9 cellular contexts compared by ENCODE assay signal in the genomic region with DNA sequence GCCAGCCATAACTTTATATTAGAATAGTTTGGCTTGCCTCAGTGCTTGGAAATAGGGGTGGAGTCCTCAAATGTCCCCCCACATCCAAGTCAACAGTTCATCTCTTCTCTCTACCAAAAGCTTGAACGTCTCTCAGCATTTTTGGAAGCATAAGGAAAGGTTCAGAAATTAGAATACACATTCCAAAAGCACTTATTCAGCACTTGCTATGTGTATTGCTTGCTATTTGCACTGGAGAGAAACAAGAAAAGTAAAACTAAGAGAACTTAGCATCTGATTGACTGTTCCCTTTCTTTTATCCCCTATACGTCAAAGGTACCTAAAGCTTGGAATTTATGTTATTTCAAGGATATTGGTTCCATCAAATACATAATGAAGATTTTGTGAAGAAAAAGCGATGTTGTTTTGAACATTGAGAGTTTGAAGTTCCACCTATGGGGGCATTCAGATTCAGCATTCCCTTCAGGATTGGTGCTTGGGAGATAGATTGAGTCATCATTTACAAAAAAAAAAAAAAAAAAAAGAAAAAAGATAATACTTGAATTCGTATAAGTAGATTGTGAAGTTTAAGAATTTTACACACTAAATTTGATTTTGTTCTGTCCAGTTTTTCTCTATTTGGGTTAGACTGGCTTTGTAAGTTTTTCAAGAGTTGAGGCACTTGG. TPM values are rescaled to one million over a fixed set of nuclear protein-coding genes. Genes with fewer than 3 reads are reported as not detected.
DNase-seq lines count a peak whose midpoint lies in the region; ATAC-seq, FAIRE-seq and TF ChIP-seq lines count a peak whose summit lies in the region.
"Had no signal": no experiment of that assay in that cellular context is flagged by ENCODE, and none has a peak within 500 bp of the region (broad histone marks: within the 10 kb centered on the region; RNA-seq: fewer than 3 reads in every experiment).

No MANE protein-coding gene starts in this region.

- H3K27ac ChIP-seq in AG04450 (ENCODE audit: low read depth, low read length) (no peak overlapping the region), HUES48 (ENCODE audit: low read depth, low read length) (no peak overlapping the region), muscle layer of colon (ENCODE audit: low read depth, low read length) (peak overlapping the region; percentile 55)

- H3K4me3 ChIP-seq in AG04450 (ENCODE audit: low read depth, low read length), result peak overlapping the region; percentile 97
- H3K4me3 ChIP-seq in HUES48 (ENCODE audit: low read depth, low read length), result peak overlapping the region; percentile 97
- peak overlapping the region; percentile 79 for H3K4me3 ChIP-seq in bronchial epithelial cell (ENCODE audit: low read depth, low read length)
- H3K4me3 ChIP-seq in muscle layer of colon (ENCODE audit: low read depth in 1 of 2, low read length in 2 of 2), result peak overlapping the region; percentile 93 to 98

- TF ChIP-seq CTCF in AG04450 (IDR thresholded peaks at IDR 0.05; ENCODE audit: low read depth, low read length), result no peak
- no peak for TF ChIP-seq CTCF in bronchial epithelial cell (IDR thresholded peaks at IDR 0.05; ENCODE audit: insufficient read depth, low read length, severe bottlenecking)

- H3K9me3 ChIP-seq in AG04450 (ENCODE audit: control insufficient read depth, insufficient read depth, low read length) (no peaks in the 10 kb centered on the region), HUES48 (ENCODE audit: control insufficient read depth, insufficient read depth, low read length) (no peaks in the 10 kb centered on the region), muscle layer of colon (ENCODE audit: low read length) (no peaks in the 10 kb centered on the region)

- H3K36me3 ChIP-seq in HUES48 (ENCODE audit: control insufficient read depth, insufficient read depth, low read length), result peaks cover 39% of the 10 kb centered on the region
- peaks cover 13% of the 10 kb centered on the region for H3K36me3 ChIP-seq in bronchial epithelial cell (ENCODE audit: control insufficient read depth, insufficient read depth, low read length)
- peaks cover 22% of the 10 kb centered on the region for H3K36me3 ChIP-seq in muscle layer of colon (ENCODE audit: insufficient read depth, low read length)

- H3K9ac ChIP-seq in HUES48 (ENCODE audit: low read depth, low read length) (no peak overlapping the region), muscle layer of colon (ENCODE audit: low read length) (peak overlapping the region; percentile 84)

- no peak for ATAC-seq in HG03460 (IDR thresholded peaks at IDR 0.05; ENCODE audit: unreplicated experiment)

- H3K27me3 ChIP-seq in AG04450 (ENCODE audit: control insufficient read depth, insufficient read depth, low read length), result peaks cover 12% of the 10 kb centered on the region
- peaks cover 7% of the 10 kb centered on the region; the same call in 1 of the 2 replicates for H3K27me3 ChIP-seq in HUES48 (ENCODE audit: control insufficient read depth, insufficient read depth, low read length)
- peaks cover 3% of the 10 kb centered on the region for H3K27me3 ChIP-seq in bronchial epithelial cell (ENCODE audit: control insufficient read depth, insufficient read depth, low read length)
- H3K27me3 ChIP-seq in muscle layer of colon (ENCODE audit: control insufficient read depth in 1 of 2, insufficient read depth in 2 of 2, low read length in 2 of 2), result no peaks in the 10 kb centered on the region

- peaks cover 6% of the 10 kb centered on the region; the same call in 1 of the 2 replicates for H3K4me1 ChIP-seq in HUES48 (ENCODE audit: control insufficient read depth, insufficient read depth, low read length)
- peaks cover 17% of the 10 kb centered on the region for H3K4me1 ChIP-seq in muscle layer of colon (ENCODE audit: insufficient read depth, low read length)

- no peak for FAIRE-seq in bronchial epithelial cell (lab: Jason Lieb, UNC)

- DNase-seq in AG04450 (ENCODE audit: low read depth, low spot score) (no peak), bronchial epithelial cell (ENCODE audit: low read depth) (no peak), midbrain (lab: John Stamatoyannopoulos, UW) (no peak), A172 (ENCODE audit: low spot score) (no peak), NCI-H1105 (lab: John Stamatoyannopoulos, UW) (no peak)
- DNase-seq: NCI-H2171 had no signal

- CTCF ChIA-PET in AG04450 (lab: Charles Lee), result interaction anchor here (0.9 to 5.2 kb wide), 8 partner anchors 20 to 555 kb away, joined by 3 to 49 read pairs (median 7); a partner anchor contains a TSS

- POLR2A ChIA-PET in AG04450 (lab: Yijun Ruan, JAX), result interaction anchor here (1.6 kb wide), 1 partner anchor 176 kb away, joined by 5 read pairs; a partner anchor contains a TSS

RNA-seq across cellular contexts. Expression of a gene that starts 1.3 kb away (rescaled TPM):
- 30.9 and 31.4 TPM in 2 replicates for polyA plus RNA-seq in AG04450 (2011; rRNA removed)
- polyA minus RNA-seq in AG04450 (2011; rRNA and poly(A)+ RNA removed), result 13.6 and 15.8 TPM in 2 replicates
- total RNA-seq in bronchial epithelial cell, result 21.9 and 28.0 TPM in 2 replicates
- 13.9 and 14.3 TPM in 2 replicates for total RNA-seq in A172 (2014; rRNA removed; shearing (Covaris generic))

RNA-seq across cellular contexts. Expression of a gene that starts 12.8 kb away (rescaled TPM):
- not detected in 2 replicates for polyA plus RNA-seq in AG04450 (2011; rRNA removed)
- not detected in 2 replicates for polyA minus RNA-seq in AG04450 (2011; rRNA and poly(A)+ RNA removed)
- not detected in 2 replicates for total RNA-seq in bronchial epithelial cell
- not detected in 2 replicates for total RNA-seq in A172 (2014; rRNA removed; shearing (Covaris generic))

RNA-seq across cellular contexts. Expression of a gene that starts 49.5 kb away (rescaled TPM):
- polyA plus RNA-seq in AG04450 (2011; rRNA removed), result 33.5 and 37.9 TPM in 2 replicates
- 10.6 and 11.8 TPM in 2 replicates for polyA minus RNA-seq in AG04450 (2011; rRNA and poly(A)+ RNA removed)
- total RNA-seq in bronchial epithelial cell, result 9.0 and 10.8 TPM in 2 replicates
- 8.6 and 12.3 TPM in 2 replicates for total RNA-seq in A172 (2014; rRNA removed; shearing (Covaris generic))

RNA-seq across cellular contexts. Expression of a gene that starts 49.7 kb away (rescaled TPM):
- polyA plus RNA-seq in AG04450 (2011; rRNA removed), result 6.5 and 8.4 TPM in 2 replicates
- polyA minus RNA-seq in AG04450 (2011; rRNA and poly(A)+ RNA removed), result 3.8 and 4.7 TPM in 2 replicates
- total RNA-seq in bronchial epithelial cell, result 2.4 and 5.8 TPM in 2 replicates
- 30.9 and 37.5 TPM in 2 replicates for total RNA-seq in A172 (2014; rRNA removed; shearing (Covaris generic))

RNA-seq across cellular contexts. Expression of a gene that starts 54.2 kb away (rescaled TPM):
- polyA plus RNA-seq in AG04450 (2011; rRNA removed), result not detected in 2 replicates
- not detected in 2 replicates for polyA minus RNA-seq in AG04450 (2011; rRNA and poly(A)+ RNA removed)
- not detected in 2 replicates for total RNA-seq in bronchial epithelial cell
- not detected in 2 replicates for total RNA-seq in A172 (2014; rRNA removed; shearing (Covaris generic))
